In the genomic region with DNA sequence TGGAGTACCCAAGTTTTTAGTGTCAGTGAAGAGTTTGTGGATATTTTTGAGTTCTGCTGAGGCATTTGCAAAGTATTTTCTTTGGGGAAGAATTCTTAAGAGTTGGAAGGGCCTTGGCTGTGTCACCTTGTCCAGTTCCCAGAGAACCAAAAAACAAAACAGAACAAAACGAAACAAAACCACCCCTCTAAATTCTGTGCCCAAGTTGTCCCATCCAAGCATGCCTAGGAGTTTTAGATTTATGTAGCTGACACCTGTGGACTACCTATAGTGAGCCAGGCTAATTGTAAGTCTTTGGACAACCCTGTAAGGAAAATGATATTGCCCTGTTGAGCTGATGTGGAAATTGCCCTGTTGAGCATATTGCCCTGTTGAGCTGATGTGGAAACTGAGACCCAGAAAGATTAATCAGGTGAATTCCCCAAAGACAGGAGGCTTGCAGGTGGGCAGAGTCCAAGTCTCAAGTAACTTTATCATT, we compare ENCODE assay signal across 8 cellular contexts. TPM values are rescaled to one million over a fixed set of nuclear protein-coding genes. Genes with fewer than 3 reads are reported as not detected.
A peak's percentile ranks its signal among the peaks of the same experiment; 100 is the strongest.
DNase-seq lines count a peak whose midpoint lies in the region; ATAC-seq and TF ChIP-seq lines count a peak whose summit lies in the region.

No MANE protein-coding gene starts in this region.

- intact Hi-C loops in heart right ventricle (cut with DNase I) (loop anchor here in 2 of 10 donors (1.0 to 10.0 kb wide), 2 partner anchors 20 to 392 kb away; no protein-coding TSS in a partner anchor), cardiac septum (cut with DNase I) (no loop called here), mammary epithelial cell (cut with micrococcal nuclease) (no loop called here), uterus (cut with DNase I; ENCODE audit: low total_unique reads) (no loop called here)

- TF ChIP-seq POLR2A in uterus (IDR thresholded peaks at IDR 0.05) = no peak

- dilution Hi-C loops in mammary epithelial cell (cut with HindIII; ENCODE audit: low sequenced_read_pairs) = no loop called here

- H3K4me1 ChIP-seq in heart right ventricle = peaks cover 8 to 27% (median 19%) of the 10 kb centered on the region in 9 donors
- H3K4me1 ChIP-seq in mammary epithelial cell (ENCODE audit: insufficient read depth, low read length) = peaks cover 9% of the 10 kb centered on the region
- no peaks in the 10 kb centered on the region for H3K4me1 ChIP-seq in mesodermal cell (ENCODE audit: control insufficient read depth, insufficient read depth, low read length, poor library complexity, severe bottlenecking)
- no peaks in the 10 kb centered on the region for H3K4me1 ChIP-seq in uterus

- H3K36me3 ChIP-seq in heart right ventricle = peaks cover 0 to 24% (median 5%) of the 10 kb centered on the region in 9 donors
- H3K36me3 ChIP-seq in mammary epithelial cell (ENCODE audit: insufficient read depth, low read length) = peaks cover 2% of the 10 kb centered on the region
- H3K36me3 ChIP-seq in mesodermal cell (ENCODE audit: control insufficient read depth, insufficient read depth, low read length) = peaks cover 22% of the 10 kb centered on the region
- no peaks in the 10 kb centered on the region for H3K36me3 ChIP-seq in uterus

- 22 to 55% methylated on average over 1 of the region's 1 CpG for WGBS in heart right ventricle, 2 donors
- 50% methylated on average over 1 of the region's 1 CpG for WGBS in mammary epithelial cell (ENCODE audit: low coverage, missing lambda C conversion rate)
- 100% methylated on average over 1 of the region's 1 CpG; no CpG with 5 or more reads in 1 of the 2 experiments for WGBS in mesodermal cell (ENCODE audit: insufficient coverage in 2 of 2), 2 experiments

- peak overlapping the region; percentile 88 for H3K4me2 ChIP-seq in mammary epithelial cell (ENCODE audit: insufficient read depth, low read depth, low read length)

- H3K27me3 ChIP-seq in heart right ventricle (no peaks in the 10 kb centered on the region), mammary epithelial cell (ENCODE audit: insufficient read depth, low read length) (no peaks in the 10 kb centered on the region), uterus (no peaks in the 10 kb centered on the region)

- H3K9ac ChIP-seq in mammary epithelial cell (ENCODE audit: insufficient read depth, low read length) = peak overlapping the region; percentile 46

- peak overlapping the region; percentile 91 for H2AFZ ChIP-seq in mammary epithelial cell (ENCODE audit: low read depth, low read length)

- TSS peak; percentile 35 for BruUV-seq in mammary epithelial cell (replicated peaks; lab: Mats Ljungman, UMichigan)

- H4K20me1 ChIP-seq in mammary epithelial cell (ENCODE audit: insufficient read depth, low read length) = no peaks in the 10 kb centered on the region

- CTCF ChIA-PET in mammary epithelial cell (lab: Charles Lee; ENCODE audit: low non-redundant PET) = no interaction called here

- H3K4me3 ChIP-seq in heart right ventricle (peak overlapping the region; percentile 33 to 96 (median 75)), mammary epithelial cell (replicated peaks in 1 of 3; ENCODE audit: insufficient read depth in 1 of 3, low read depth in 2 of 3, low read length in 3 of 3) (peak overlapping the region; percentile 50 to 66 (median 62)), mesodermal cell (ENCODE audit: extremely low read depth, insufficient read depth, low read length, poor library complexity, severe bottlenecking) (peak overlapping the region; percentile 49), uterus (peak overlapping the region; percentile 76 to 80)

- H3K79me2 ChIP-seq in mammary epithelial cell (ENCODE audit: insufficient read depth, low read length) = peaks cover 25% of the 10 kb centered on the region

- TF ChIP-seq CTCF in heart right ventricle (IDR thresholded peaks at IDR 0.05) = peak in 1 of 9 donors; percentile 10
- no peak for TF ChIP-seq CTCF in mammary epithelial cell (conservative IDR thresholded peaks at IDR 0.05 in 1 of 2, IDR thresholded peaks at IDR 0.05 in 1 of 2; ENCODE audit: extremely low read depth in 1 of 2, insufficient read depth in 1 of 2, low read depth in 1 of 2, low read length in 2 of 2)
- TF ChIP-seq CTCF in uterus (IDR thresholded peaks at IDR 0.05) = no peak

- no peak for ATAC-seq in heart right ventricle
- ATAC-seq in GM18502 (IDR thresholded peaks at IDR 0.05; ENCODE audit: poor library complexity, unreplicated experiment) = no peak

- in situ Hi-C loops in mammary epithelial cell (cut with MboI; ENCODE audit: low sequenced_read_pairs in 2 of 2) = no loop called here

- no peaks in the 10 kb centered on the region for H3K9me3 ChIP-seq in heart right ventricle
- peaks cover 4% of the 10 kb centered on the region for H3K9me3 ChIP-seq in mammary epithelial cell (replicated peaks; ENCODE audit: insufficient read depth, low read length)
- H3K9me3 ChIP-seq in mesodermal cell (ENCODE audit: control insufficient read depth, low read length) = peaks cover 14% of the 10 kb centered on the region
- no peaks in the 10 kb centered on the region for H3K9me3 ChIP-seq in uterus

- DNase-seq in heart right ventricle (no peak), cardiac septum (ENCODE audit: low spot score) (no peak), mammary epithelial cell (no peak), uterus (no peak), Ammon's horn (ENCODE audit: low spot score) (no peak), NCI-H1048 (lab: John Stamatoyannopoulos, UW) (no peak)

- H3K27ac ChIP-seq in heart right ventricle (peak overlapping the region; percentile 75 to 96 (median 90)), mammary epithelial cell (ENCODE audit: insufficient read depth, low read depth, low read length) (peak overlapping the region; percentile 43), mesodermal cell (ENCODE audit: low read depth, low read length, severe bottlenecking) (peak overlapping the region; percentile 60), uterus (peak overlapping the region; percentile 85 to 93)

RNA-seq across cellular contexts. Expression of gene ECI2, which starts 1.0 kb away (rescaled TPM):
- total RNA-seq in heart right ventricle = 100 to 1,000 TPM; 134 to 194 (median 163) TPM
- 100 to 1,000 TPM in 1 of 2 donors, 10 to 100 TPM in 1; 54.9 to 122 TPM for polyA plus RNA-seq in heart right ventricle
- 123 TPM for total RNA-seq in cardiac septum
- 10 to 100 TPM; 46.4 to 48.2 TPM for total RNA-seq in mammary epithelial cell
- 64.8 TPM for polyA plus RNA-seq in mammary epithelial cell
- polyA minus RNA-seq in mammary epithelial cell = 126 TPM
- 70.9 TPM for polyA plus RNA-seq in mesodermal cell (2013, experiment 1 of 2)
- 81.0 TPM for polyA plus RNA-seq in mesodermal cell (2013, experiment 2 of 2)
- total RNA-seq in uterus = 10 to 100 TPM; 46.9 to 64.4 (median 56.0) TPM

RNA-seq across cellular contexts. Expression of gene FAM217A, which starts 57.5 kb away (rescaled TPM):
- total RNA-seq in heart right ventricle (not detected), cardiac septum (not detected), mammary epithelial cell (not detected), uterus (not detected)
- polyA plus RNA-seq in heart right ventricle (not detected), mammary epithelial cell (not detected)
- polyA minus RNA-seq in mammary epithelial cell = not detected
- not detected for polyA plus RNA-seq in mesodermal cell (2013, experiment 1 of 2)
- polyA plus RNA-seq in mesodermal cell (2013, experiment 2 of 2) = not detected
